ENCODE assay signal across 8 cellular contexts in the genomic region with DNA sequence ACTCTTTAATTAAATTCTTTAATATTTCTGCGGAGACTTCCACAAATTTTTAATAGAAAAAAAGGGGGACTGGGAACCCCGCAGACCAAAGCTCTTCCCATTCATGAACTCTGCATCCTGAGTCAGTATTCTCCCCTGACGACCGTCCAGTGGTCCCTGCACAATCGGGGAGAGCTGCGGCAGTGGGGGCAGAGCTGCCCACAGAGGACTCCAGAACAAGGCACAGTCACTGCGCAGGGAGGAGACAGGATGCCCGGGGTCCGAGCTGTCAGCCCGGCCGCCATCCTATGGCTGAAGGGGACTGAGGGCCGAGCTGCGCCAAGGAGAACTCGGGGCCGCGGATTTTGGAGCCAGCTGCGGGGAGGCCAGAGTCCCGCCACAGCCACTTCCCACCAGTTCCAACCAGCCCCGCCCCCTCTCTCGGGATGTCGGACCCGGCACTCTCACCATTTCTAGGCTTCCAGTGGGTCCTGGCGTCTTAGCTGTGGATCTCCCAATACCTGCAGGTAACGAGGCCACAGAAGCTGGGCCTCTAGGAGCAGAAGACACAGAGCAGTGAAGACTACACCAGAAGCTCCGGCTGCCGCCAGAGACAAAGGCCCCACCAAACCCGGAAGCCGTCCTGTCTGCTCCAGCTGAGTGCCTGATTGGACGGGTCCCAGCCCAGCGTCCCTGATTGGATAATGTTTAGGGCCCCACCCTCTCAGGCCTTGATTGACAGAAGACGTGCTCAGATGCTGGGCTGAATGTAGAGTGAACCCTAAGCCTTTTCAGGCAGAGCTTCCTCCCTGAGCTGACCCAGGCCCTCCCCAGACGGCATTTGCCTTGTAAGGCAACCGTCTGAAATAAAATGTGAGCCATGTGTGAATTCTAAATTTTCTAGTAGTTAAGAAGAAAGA. TPM values are rescaled to one million over a fixed set of nuclear protein-coding genes. Genes with fewer than 3 reads are reported as not detected.
DNase-seq lines count a peak whose midpoint lies in the region; ATAC-seq and TF ChIP-seq lines count a peak whose summit lies in the region.

A gene with protein sequence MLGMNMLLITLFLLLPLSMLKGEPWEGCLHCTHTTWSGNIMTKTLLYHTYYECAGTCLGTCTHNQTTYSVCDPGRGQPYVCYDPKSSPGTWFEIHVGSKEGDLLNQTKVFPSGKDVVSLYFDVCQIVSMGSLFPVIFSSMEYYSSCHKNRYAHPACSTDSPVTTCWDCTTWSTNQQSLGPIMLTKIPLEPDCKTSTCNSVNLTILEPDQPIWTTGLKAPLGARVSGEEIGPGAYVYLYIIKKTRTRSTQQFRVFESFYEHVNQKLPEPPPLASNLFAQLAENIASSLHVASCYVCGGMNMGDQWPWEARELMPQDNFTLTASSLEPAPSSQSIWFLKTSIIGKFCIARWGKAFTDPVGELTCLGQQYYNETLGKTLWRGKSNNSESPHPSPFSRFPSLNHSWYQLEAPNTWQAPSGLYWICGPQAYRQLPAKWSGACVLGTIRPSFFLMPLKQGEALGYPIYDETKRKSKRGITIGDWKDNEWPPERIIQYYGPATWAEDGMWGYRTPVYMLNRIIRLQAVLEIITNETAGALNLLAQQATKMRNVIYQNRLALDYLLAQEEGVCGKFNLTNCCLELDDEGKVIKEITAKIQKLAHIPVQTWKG (minus strand): TSS at position 594 of the 899 bp plus-strand sequence. CDS start 13,661 bp downstream, outside the sequence.

- intact Hi-C loops in CD4-positive, alpha-beta memory T cell (cut with micrococcal nuclease) = loop anchor here (1.0 to 10.0 kb wide), 9 partner anchors 32 to 699 kb away; a partner anchor contains a TSS

- no peaks in the 10 kb centered on the region for H3K27me3 Mint-ChIP-seq in CD4-positive, alpha-beta memory T cell
- no peaks in the 10 kb centered on the region for H3K27me3 Mint-ChIP-seq in effector memory CD8-positive, alpha-beta T cell

- peak; percentile 91 to 98 (median 93) for DNase-seq in CD4-positive, alpha-beta memory T cell
- DNase-seq in HL-60 (ENCODE audit: low read depth in 1 of 2, low spot score in 1 of 2) = peak; percentile 71 to 97
- DNase-seq in NK-92 (lab: John Stamatoyannopoulos, UW; ENCODE audit: unreplicated experiment) = peak; percentile 58
- DNase-seq in activated CD8-positive, alpha-beta memory T cell treated with anti-CD3 and anti-CD28 coated beads for 24 hours = peak; percentile 92
- peak; percentile 90 to 93 (median 92) for DNase-seq in effector memory CD8-positive, alpha-beta T cell
- DNase-seq in medulla oblongata (ENCODE audit: extremely low spot score) = peak; percentile 99
- peak; percentile 86 for DNase-seq in stimulated activated CD8-positive, alpha-beta memory T cell treated with anti-CD3 and anti-CD28 coated beads, Interleukin-12 subunit alpha, Interleukin-12 subunit beta, amount 100 ng/mL, for 1 hour (ENCODE audit: low read depth)

- peaks cover 0 to 21% (median 8%) of the 10 kb centered on the region in 8 donors for H3K9me3 Mint-ChIP-seq in CD4-positive, alpha-beta memory T cell
- H3K9me3 Mint-ChIP-seq in effector memory CD8-positive, alpha-beta T cell = no peaks in the 10 kb centered on the region

- ATAC-seq in GM19455 (IDR thresholded peaks at IDR 0.05; ENCODE audit: unreplicated experiment) = peak; percentile 100
- peak; percentile 98 for ATAC-seq in effector memory CD8-positive, alpha-beta T cell (replicated peaks)

- peaks cover 30% of the 10 kb centered on the region for H3K4me1 ChIP-seq in CD4-positive, alpha-beta memory T cell (ENCODE audit: insufficient read depth, low read length)

- peak within 1 kb of the TSS; percentile 93 to 97 (median 96) for H3K4me3 Mint-ChIP-seq in CD4-positive, alpha-beta memory T cell
- H3K4me3 Mint-ChIP-seq in effector memory CD8-positive, alpha-beta T cell = peak within 1 kb of the TSS; percentile 95 to 96

- H3K4me3 ChIP-seq in CD4-positive, alpha-beta memory T cell (ENCODE audit: low read length in 2 of 2) = peak within 1 kb of the TSS; percentile 79 to 95
- H3K4me3 ChIP-seq in HL-60 (replicated peaks; ENCODE audit: insufficient read depth, low read length) = peak within 1 kb of the TSS; percentile 60

- TF ChIP-seq CTCF in HL-60 (IDR thresholded peaks at IDR 0.05; ENCODE audit: insufficient read depth, low read length) = no peak

- peaks cover 0 to under 1% of the 10 kb centered on the region in 2 donors for H3K9me3 ChIP-seq in CD4-positive, alpha-beta memory T cell (ENCODE audit: control insufficient read depth in 1 of 2, low read length in 2 of 2)

- POLR2A ChIA-PET in CD4-positive, alpha-beta memory T cell (lab: Charles Lee; ENCODE audit: partially characterized antibody) = interaction anchor here (0.9 to 2.7 kb wide), 17 partner anchors 9 to 1990 kb away, joined by 3 to 34 read pairs (median 5); a partner anchor contains a TSS

- H3K4me1 Mint-ChIP-seq in CD4-positive, alpha-beta memory T cell = peaks cover 29 to 52% (median 42%) of the 10 kb centered on the region in 4 donors
- peaks cover 38 to 39% of the 10 kb centered on the region in 2 donors for H3K4me1 Mint-ChIP-seq in effector memory CD8-positive, alpha-beta T cell (ENCODE audit: low read depth in 2 of 2)

- H3K27me3 ChIP-seq in CD4-positive, alpha-beta memory T cell (ENCODE audit: insufficient read depth, low read length) = no peaks in the 10 kb centered on the region
- H3K27me3 ChIP-seq in HL-60 (ENCODE audit: insufficient read depth, poor library complexity, severe bottlenecking) = no peaks in the 10 kb centered on the region

- H3K27ac ChIP-seq in CD4-positive, alpha-beta memory T cell (ENCODE audit: low read depth, low read length) = peak within 1 kb of the TSS; percentile 84
- peak within 1 kb of the TSS; percentile 77 for H3K27ac ChIP-seq in HL-60 (replicated peaks)

- CTCF ChIA-PET in CD4-positive, alpha-beta memory T cell (lab: Charles Lee; ENCODE audit: partially characterized antibody) = interaction anchor here (1.0 to 2.3 kb wide), 2 partner anchors 32 to 54 kb away, joined by 3 to 12 read pairs; no protein-coding TSS in a partner anchor

- H3K36me3 ChIP-seq in CD4-positive, alpha-beta memory T cell (ENCODE audit: insufficient read depth, low read length) = peaks cover 3% of the 10 kb centered on the region

- peak within 1 kb of the TSS; percentile 90 to 98 (median 97) for H3K27ac Mint-ChIP-seq in CD4-positive, alpha-beta memory T cell
- H3K27ac Mint-ChIP-seq in effector memory CD8-positive, alpha-beta T cell = peak within 1 kb of the TSS; percentile 98

- H3K36me3 Mint-ChIP-seq in CD4-positive, alpha-beta memory T cell = peaks cover 35 to 42% of the 10 kb centered on the region in 2 donors
- peaks cover 21% of the 10 kb centered on the region for H3K36me3 Mint-ChIP-seq in effector memory CD8-positive, alpha-beta T cell (ENCODE audit: insufficient read depth)

RNA-seq across cellular contexts. Expression of the gene that starts here (rescaled TPM):
- total RNA-seq in CD4-positive, alpha-beta memory T cell = 10 to 100 TPM; 18.4 to 19.9 TPM
- 1 to 10 TPM; 5.3 to 9.8 TPM for polyA plus RNA-seq in CD4-positive, alpha-beta memory T cell

Comparison
In these comparisons a context has a peak if more than half of its experiments do, and no peak if none do; other contexts are left out.
1. Peak in every context shown above with its lines: DNase-seq, ATAC-seq, H3K4me3 ChIP-seq and H3K27ac ChIP-seq.